In genomic region chr11:83079820-83080219, GRCh38 we compare ENCODE assay signal across 1 cellular context.
A peak's percentile ranks its signal among the peaks of the same experiment; 100 is the strongest.
TF ChIP-seq lines count a peak whose summit lies in the region.

No MANE protein-coding gene starts in this region.

TF ChIP-seq in K562, 482 proteins besides CTCF, POLR2A, EP300 and RAD21:
- TF ChIP-seq DPF2 (IDR thresholded peaks at IDR 0.05): no peak
- peak; percentile 41 for TF ChIP-seq POLR2B (IDR thresholded peaks at IDR 0.05; ENCODE audit: low read depth, partially characterized antibody)
- 0 out of 2 replicates have a peak, but pooled peaks have one; percentile 52 for TF ChIP-seq POLR2AphosphoS2 (IDR thresholded peaks at IDR 0.05; ENCODE audit: low read length)
- TF ChIP-seq MCM5 (IDR thresholded peaks at IDR 0.05; ENCODE audit: low read depth): no peak
- TF ChIP-seq HDGF (IDR thresholded peaks at IDR 0.05): no peak
- no peak for TF ChIP-seq KAT8 (IDR thresholded peaks at IDR 0.05; ENCODE audit: low read depth)
